Comparison of ENCODE assay signal across 8 cellular contexts in the genomic region with DNA sequence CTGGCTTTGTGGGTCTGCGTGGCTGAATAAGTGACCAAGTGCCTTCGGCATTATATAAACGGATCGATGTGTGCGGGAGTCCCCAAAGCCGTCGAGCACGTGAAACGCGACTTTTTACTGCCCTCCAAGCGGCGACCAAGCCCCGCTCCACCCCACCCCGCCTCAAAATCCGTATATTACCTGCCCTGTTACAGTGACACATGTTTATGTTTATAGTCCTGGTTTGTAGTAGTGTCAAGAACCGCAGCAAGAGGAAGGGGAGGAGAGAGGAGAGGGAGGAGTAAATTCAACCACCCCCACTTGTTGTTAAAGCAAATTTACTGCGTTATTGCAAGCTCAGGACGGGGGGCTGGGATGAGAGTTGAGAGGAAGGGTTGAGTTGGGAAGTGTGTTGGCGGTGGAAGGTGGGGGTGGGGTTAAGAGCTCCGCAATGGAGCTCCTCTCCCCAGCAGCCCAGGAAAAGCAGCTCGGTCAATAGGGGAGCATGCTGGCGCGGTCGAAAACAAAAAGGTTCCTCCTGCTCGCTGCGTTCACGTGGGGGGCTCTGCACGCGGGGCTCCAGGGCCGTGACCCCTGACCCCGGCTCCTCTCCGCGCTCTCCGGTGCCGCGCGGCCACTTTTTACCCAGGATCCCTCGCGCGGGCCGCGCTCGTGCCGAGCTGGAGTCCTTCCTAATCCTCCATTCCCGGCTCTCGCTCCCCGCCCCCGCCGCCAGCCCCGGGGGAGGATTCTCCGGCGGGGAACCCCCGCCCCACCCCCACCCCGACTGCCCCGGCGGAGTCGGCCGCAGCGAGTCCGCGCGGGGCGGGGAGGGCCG. TPM values are rescaled to one million over a fixed set of nuclear protein-coding genes. Genes with fewer than 3 reads are reported as not detected.
DNase-seq lines count a peak whose midpoint lies in the region; ATAC-seq and TF ChIP-seq lines count a peak whose summit lies in the region.

TSS of gene SKIDA1 (minus strand) at position 316 of the 817 bp plus-strand sequence. CDS start 7,860 bp downstream, outside the sequence.

- peak; percentile 46 for ATAC-seq in GM19372 (IDR thresholded peaks at IDR 0.05; ENCODE audit: low read depth, unreplicated experiment)
- ATAC-seq in HG03521 (IDR thresholded peaks at IDR 0.05; ENCODE audit: unreplicated experiment): peak; percentile 58
- ATAC-seq in effector memory CD8-positive, alpha-beta T cell (replicated peaks): peak; percentile 75

- H3K36me3 ChIP-seq in BE2C: no peaks in the 10 kb centered on the region

- peaks cover 15 to 27% of the 10 kb centered on the region in 2 donors for H3K4me1 Mint-ChIP-seq in effector memory CD8-positive, alpha-beta T cell (ENCODE audit: low read depth in 2 of 2)

- no peaks in the 10 kb centered on the region for H3K9me3 ChIP-seq in BE2C

- H3K9me3 Mint-ChIP-seq in effector memory CD8-positive, alpha-beta T cell: no peaks in the 10 kb centered on the region

- H3K4me3 ChIP-seq in BE2C (ENCODE audit: low read depth, low read length): peak within 1 kb of the TSS; percentile 77

- H3K36me3 Mint-ChIP-seq in effector memory CD8-positive, alpha-beta T cell (ENCODE audit: insufficient read depth): peaks cover 14% of the 10 kb centered on the region

- no peak for TF ChIP-seq CTCF in BE2C (IDR thresholded peaks at IDR 0.05; ENCODE audit: low read depth, low read length)

- peak within 1 kb of the TSS; percentile 75 to 89 for H3K27ac Mint-ChIP-seq in effector memory CD8-positive, alpha-beta T cell

- peaks cover 12 to 16% of the 10 kb centered on the region in 2 donors for H3K27me3 Mint-ChIP-seq in effector memory CD8-positive, alpha-beta T cell

- peaks cover 13% of the 10 kb centered on the region for H3K4me1 ChIP-seq in BE2C

- H3K4me3 Mint-ChIP-seq in effector memory CD8-positive, alpha-beta T cell: peak within 1 kb of the TSS; percentile 78 to 83

- no peaks in the 10 kb centered on the region for H3K27me3 ChIP-seq in BE2C

- DNase-seq in BE2C (peak; percentile 89), NCI-H748 (lab: John Stamatoyannopoulos, UW; ENCODE audit: unreplicated experiment) (peak; percentile 94), medulla oblongata (ENCODE audit: extremely low spot score) (peak; percentile 77)
- DNase-seq in activated CD4-positive, alpha-beta T cell treated with anti-CD3 and anti-CD28 coated beads, Interleukin-2, amount 50 U/mL, for 48 hours: peak; percentile 72 to 79
- peak; percentile 31 to 43 (median 38) for DNase-seq in effector memory CD8-positive, alpha-beta T cell
- peak; percentile 42 to 45 for DNase-seq in stimulated activated CD8-positive, alpha-beta memory T cell treated with anti-CD3 and anti-CD28 coated beads, Interleukin-15, amount 100 ng/mL, for 48 hours (ENCODE audit: low read depth in 2 of 2)

RNA-seq across cellular contexts. Expression of gene SKIDA1, which starts in this region (rescaled TPM):
- 2.1 TPM for polyA plus RNA-seq in BE2C (2012; ENCODE audit: insufficient read depth, insufficient read length, low read depth)

Comparison
In these comparisons a context has a peak if more than half of its experiments do, and no peak if none do; other contexts are left out.
1. Peak in every context shown above with its lines: DNase-seq, ATAC-seq and H3K4me3 ChIP-seq.
2. DNase-seq: peak in every context shown above with its lines; median percentile 94 in NCI-H748; 89 in BE2C; 77 in medulla oblongata; 76 in activated CD4-positive, alpha-beta T cell treated with anti-CD3 and anti-CD28 coated beads, Interleukin-2, amount 50 U/mL, for 48 hours; 44 in stimulated activated CD8-positive, alpha-beta memory T cell treated with anti-CD3 and anti-CD28 coated beads, Interleukin-15, amount 100 ng/mL, for 48 hours; 38 in effector memory CD8-positive, alpha-beta T cell.